17 cellular contexts compared by ENCODE assay signal in the genomic region with DNA sequence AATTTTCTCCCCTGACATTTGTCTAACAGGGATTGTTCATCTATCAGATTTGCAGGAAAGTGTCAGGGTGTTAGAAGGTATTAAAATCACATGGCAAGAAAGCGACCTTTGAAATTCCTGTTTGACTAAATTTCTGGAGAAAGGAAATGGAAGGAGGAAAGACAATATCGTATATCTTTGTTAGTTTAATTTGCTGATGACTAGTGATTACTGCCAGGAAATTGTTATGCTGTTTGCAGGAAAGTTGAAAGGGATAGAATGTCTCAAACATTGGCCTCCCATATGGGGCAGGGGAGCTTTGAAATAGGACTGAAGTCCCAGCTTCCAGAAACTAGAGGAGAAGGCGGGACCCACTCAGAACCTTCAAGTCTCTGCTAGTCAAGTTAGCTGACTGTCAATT. TPM values are rescaled to one million over a fixed set of nuclear protein-coding genes. Genes with fewer than 3 reads are reported as not detected.
DNase-seq lines count a peak whose midpoint lies in the region; ATAC-seq, FAIRE-seq and TF ChIP-seq lines count a peak whose summit lies in the region.
"Had no signal": no experiment of that assay in that cellular context is flagged by ENCODE, and none has a peak within 500 bp of the region (broad histone marks: within the 10 kb centered on the region; RNA-seq: fewer than 3 reads in every experiment).

No MANE protein-coding gene starts in this region.

- peaks cover 20% of the 10 kb centered on the region; the same call in 2 of the 3 replicates for H3K36me3 Mint-ChIP-seq in GM23338 (ENCODE audit: low read depth)
- H3K36me3 Mint-ChIP-seq: CD4-positive, alpha-beta memory T cell had no signal

- no peaks in the 10 kb centered on the region for H3K79me2 ChIP-seq in GM23338 (replicated peaks; ENCODE audit: insufficient read depth)

- H3K9me3 Mint-ChIP-seq in GM23338: peaks cover 51% of the 10 kb centered on the region

- H3K36me3 ChIP-seq in GM23338 (ENCODE audit: insufficient read depth): peaks cover 3% of the 10 kb centered on the region; the same call in 1 of the 2 replicates
- H3K36me3 ChIP-seq in lower lobe of right lung: no peaks in the 10 kb centered on the region
- no peaks in the 10 kb centered on the region for H3K36me3 ChIP-seq in skeletal muscle tissue (ENCODE audit: control insufficient read depth in 3 of 3, insufficient read depth in 3 of 3, low read length in 3 of 3)
- H3K36me3 ChIP-seq: HAP-1 had no signal

- H3K4me3 Mint-ChIP-seq in GM23338: no peak overlapping the region
- H3K4me3 Mint-ChIP-seq: B cell; CD4-positive, alpha-beta memory T cell had no signal

- H4K20me1 ChIP-seq in GM23338 (replicated peaks; ENCODE audit: insufficient read depth): no peaks in the 10 kb centered on the region

- TF ChIP-seq CTCF in GM23338 (conservative IDR thresholded peaks at IDR 0.05; ENCODE audit: low read depth in 2 of 2): no peak
- TF ChIP-seq CTCF in lower lobe of right lung (IDR thresholded peaks at IDR 0.05): no peak

- no peak for ATAC-seq in GM23338
- ATAC-seq in lower lobe of right lung: peak in 1 of 2 donors; percentile 16
- ATAC-seq: HepG2 had no signal

- H3K9ac ChIP-seq in skeletal muscle tissue (ENCODE audit: low read depth in 1 of 3, low read length in 3 of 3): no peak overlapping the region

- no peaks in the 10 kb centered on the region for H3K9me3 ChIP-seq in lower lobe of right lung
- H3K9me3 ChIP-seq in skeletal muscle tissue (ENCODE audit: control insufficient read depth in 3 of 3, low read length in 3 of 3): no peaks in the 10 kb centered on the region
- H3K9me3 ChIP-seq: HAP-1 had no signal

- H3K4me1 Mint-ChIP-seq in GM23338: no peaks in the 10 kb centered on the region

- H3K9me2 ChIP-seq in GM23338 (ENCODE audit: insufficient read depth): no peaks in the 10 kb centered on the region

- H3K4me1 ChIP-seq in GM23338 (ENCODE audit: insufficient read depth) (peaks cover 4% of the 10 kb centered on the region; the same call in 1 of the 2 replicates), lower lobe of right lung (peaks cover 34% of the 10 kb centered on the region), skeletal muscle tissue (ENCODE audit: control insufficient read depth in 3 of 3, insufficient read depth in 3 of 3, low read length in 3 of 3) (peaks cover 7 to 11% (median 8%) of the 10 kb centered on the region in 3 donors)
- H3K4me1 ChIP-seq: HAP-1 had no signal

- intact Hi-C loops in lower lobe of right lung (cut with DNase I): no loop called here

- H3K27ac ChIP-seq in GM23338 (ENCODE audit: low read depth) (no peak overlapping the region), lower lobe of right lung (peak overlapping the region; percentile 71), skeletal muscle tissue (ENCODE audit: low read depth, low read length) (peak overlapping the region; percentile 20)

- DNase-seq in GM23338 (ENCODE audit: low spot score) (no peak), dermis blood vessel endothelial cell (peak; percentile 49), lower lobe of right lung (no peak), DMS53 treated with DMSO at 0.1 percent for 48 hours (lab: John Stamatoyannopoulos, UW; ENCODE audit: unreplicated experiment) (no peak), NCI-H2196 treated with DMSO at 0.1 percent for 48 hours (lab: John Stamatoyannopoulos, UW; ENCODE audit: unreplicated experiment) (no peak), GM19239 (ENCODE audit: insufficient read length, low spot score) (no peak), OCI-M2 (lab: John Stamatoyannopoulos, UW; ENCODE audit: unreplicated experiment) (no peak)
- DNase-seq: C1 segment of cervical spinal cord; CD4-positive, alpha-beta memory T cell; DND-41; GF-D8 had no signal

- H3K4me3 ChIP-seq in GM23338 (no peak overlapping the region), lower lobe of right lung (no peak overlapping the region), skeletal muscle tissue (ENCODE audit: low read length in 3 of 3) (no peak overlapping the region)
- H3K4me3 ChIP-seq: HAP-1 had no signal

- no peaks in the 10 kb centered on the region for H3K27me3 ChIP-seq in GM23338 (ENCODE audit: insufficient read depth)
- H3K27me3 ChIP-seq in lower lobe of right lung (ENCODE audit: low read depth): no peaks in the 10 kb centered on the region
- no peaks in the 10 kb centered on the region for H3K27me3 ChIP-seq in skeletal muscle tissue (ENCODE audit: control insufficient read depth in 3 of 3, insufficient read depth in 3 of 3, low read length in 3 of 3)

- H3K27ac Mint-ChIP-seq in GM23338: no peak overlapping the region
- H3K27ac Mint-ChIP-seq: B cell; CD4-positive, alpha-beta memory T cell had no signal

- H3F3A ChIP-seq in GM23338 (replicated peaks; ENCODE audit: low read depth): no peaks in the 10 kb centered on the region

- H3K27me3 Mint-ChIP-seq in GM23338 (ENCODE audit: insufficient read depth, low read depth, poor library complexity): no peaks in the 10 kb centered on the region

- H2AFZ ChIP-seq in GM23338: peak overlapping the region; percentile 81; the same call in 1 of the 2 replicates

- FAIRE-seq in GM19239 (lab: Jason Lieb, UNC): no peak
- FAIRE-seq: H1, HTR-8/SVneo had no signal

- H3K4me2 ChIP-seq in GM23338: no peak overlapping the region

TF ChIP-seq in GM23338, 12 proteins besides CTCF, POLR2A, EP300 and RAD21:
- TF ChIP-seq STAT1 (IDR thresholded peaks at IDR 0.05; ENCODE audit: unreplicated experiment): no peak
- no peak for TF ChIP-seq POLR2AphosphoS5 (IDR thresholded peaks at IDR 0.05; ENCODE audit: low read depth)
- TF ChIP-seq, protein P1, sequence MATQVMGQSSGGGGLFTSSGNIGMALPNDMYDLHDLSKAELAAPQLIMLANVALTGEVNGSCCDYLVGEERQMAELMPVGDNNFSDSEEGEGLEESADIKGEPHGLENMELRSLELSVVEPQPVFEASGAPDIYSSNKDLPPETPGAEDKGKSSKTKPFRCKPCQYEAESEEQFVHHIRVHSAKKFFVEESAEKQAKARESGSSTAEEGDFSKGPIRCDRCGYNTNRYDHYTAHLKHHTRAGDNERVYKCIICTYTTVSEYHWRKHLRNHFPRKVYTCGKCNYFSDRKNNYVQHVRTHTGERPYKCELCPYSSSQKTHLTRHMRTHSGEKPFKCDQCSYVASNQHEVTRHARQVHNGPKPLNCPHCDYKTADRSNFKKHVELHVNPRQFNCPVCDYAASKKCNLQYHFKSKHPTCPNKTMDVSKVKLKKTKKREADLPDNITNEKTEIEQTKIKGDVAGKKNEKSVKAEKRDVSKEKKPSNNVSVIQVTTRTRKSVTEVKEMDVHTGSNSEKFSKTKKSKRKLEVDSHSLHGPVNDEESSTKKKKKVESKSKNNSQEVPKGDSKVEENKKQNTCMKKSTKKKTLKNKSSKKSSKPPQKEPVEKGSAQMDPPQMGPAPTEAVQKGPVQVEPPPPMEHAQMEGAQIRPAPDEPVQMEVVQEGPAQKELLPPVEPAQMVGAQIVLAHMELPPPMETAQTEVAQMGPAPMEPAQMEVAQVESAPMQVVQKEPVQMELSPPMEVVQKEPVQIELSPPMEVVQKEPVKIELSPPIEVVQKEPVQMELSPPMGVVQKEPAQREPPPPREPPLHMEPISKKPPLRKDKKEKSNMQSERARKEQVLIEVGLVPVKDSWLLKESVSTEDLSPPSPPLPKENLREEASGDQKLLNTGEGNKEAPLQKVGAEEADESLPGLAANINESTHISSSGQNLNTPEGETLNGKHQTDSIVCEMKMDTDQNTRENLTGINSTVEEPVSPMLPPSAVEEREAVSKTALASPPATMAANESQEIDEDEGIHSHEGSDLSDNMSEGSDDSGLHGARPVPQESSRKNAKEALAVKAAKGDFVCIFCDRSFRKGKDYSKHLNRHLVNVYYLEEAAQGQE (IDR thresholded peaks at IDR 0.05; ENCODE audit: unreplicated experiment): no peak
- no peak for TF ChIP-seq ZNF331 (CRISPR knock-in tag; IDR thresholded peaks at IDR 0.05; ENCODE audit: low read depth)
- TF ChIP-seq EZH2 (IDR thresholded peaks at IDR 0.05; ENCODE audit: low read depth, unreplicated experiment): no peak
- TF ChIP-seq, protein P2, sequence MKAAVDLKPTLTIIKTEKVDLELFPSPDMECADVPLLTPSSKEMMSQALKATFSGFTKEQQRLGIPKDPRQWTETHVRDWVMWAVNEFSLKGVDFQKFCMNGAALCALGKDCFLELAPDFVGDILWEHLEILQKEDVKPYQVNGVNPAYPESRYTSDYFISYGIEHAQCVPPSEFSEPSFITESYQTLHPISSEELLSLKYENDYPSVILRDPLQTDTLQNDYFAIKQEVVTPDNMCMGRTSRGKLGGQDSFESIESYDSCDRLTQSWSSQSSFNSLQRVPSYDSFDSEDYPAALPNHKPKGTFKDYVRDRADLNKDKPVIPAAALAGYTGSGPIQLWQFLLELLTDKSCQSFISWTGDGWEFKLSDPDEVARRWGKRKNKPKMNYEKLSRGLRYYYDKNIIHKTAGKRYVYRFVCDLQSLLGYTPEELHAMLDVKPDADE (IDR thresholded peaks at IDR 0.05): no peak

RNA-seq across cellular contexts. Expression of a gene that starts 53.3 kb away (rescaled TPM):
- total RNA-seq in GM23338 (2014; rRNA removed; shearing (Covaris generic)): 35.3 and 43.4 TPM in 2 replicates
- polyA plus RNA-seq in GM23338 (2016; fragmentation: Nextera tagmentation; extraction: Ambion mirVana): 7.8 and 13.1 TPM in 2 replicates
- total RNA-seq in dermis blood vessel endothelial cell (76.6 and 102 TPM in 2 replicates), lower lobe of right lung (73.8 TPM), skeletal muscle tissue (15.7 TPM)
